Comparison of ENCODE assay signal across 8 cellular contexts in genomic region chr13:108218044-108218974, GRCh38. TPM values are rescaled to one million over a fixed set of nuclear protein-coding genes. Genes with fewer than 3 reads are reported as not detected.
DNase-seq lines count a peak whose midpoint lies in the region; ATAC-seq and TF ChIP-seq lines count a peak whose summit lies in the region.

ABHD13 (plus strand) TSS chr13:108218392; CDS start chr13:108229219, 10,827 bp downstream.

- H3K4me3 ChIP-seq in AG09309 (ENCODE audit: control insufficient read depth, low read depth, low read length): peak within 1 kb of the TSS; percentile 79

- H3K27ac Mint-ChIP-seq in activated B cell treated with CpG ODN at 0.5 μM for 24 hours: peak within 1 kb of the TSS; percentile 96

- H3K27me3 Mint-ChIP-seq in activated B cell treated with CpG ODN at 0.5 μM for 24 hours: no peaks in the 10 kb centered on the region

- H3K4me1 Mint-ChIP-seq in activated B cell treated with CpG ODN at 0.5 μM for 24 hours: peaks cover 70% of the 10 kb centered on the region

- peak within 1 kb of the TSS; percentile 96 for H3K4me3 Mint-ChIP-seq in activated B cell treated with CpG ODN at 0.5 μM for 24 hours

- POLR2A ChIA-PET in activated B cell treated with CpG ODN at 0.5 μM for 24 hours (lab: Charles Lee): interaction anchor here (1.0 to 1.1 kb wide), 3 partner anchors 8 to 52 kb away, joined by 3 to 4 read pairs (median 4); no protein-coding TSS in a partner anchor

- no peak for TF ChIP-seq CTCF in AG09309 (IDR thresholded peaks at IDR 0.05; ENCODE audit: control insufficient read depth, insufficient read depth, low read depth, low read length, missing control alignments)
- no peak for TF ChIP-seq CTCF in activated B cell treated with CpG ODN at 0.5 μM for 24 hours (IDR thresholded peaks at IDR 0.05)

- H3K36me3 Mint-ChIP-seq in activated B cell treated with CpG ODN at 0.5 μM for 24 hours (ENCODE audit: low read depth): peaks cover 9% of the 10 kb centered on the region

- CTCF ChIA-PET in activated B cell treated with CpG ODN at 0.5 μM for 24 hours (lab: Charles Lee): interaction anchor here (2.6 kb wide), 1 partner anchor 42 kb away, joined by 9 read pairs; no protein-coding TSS in a partner anchor

- intact Hi-C loops in activated B cell treated with CpG ODN at 0.5 μM for 24 hours (cut with micrococcal nuclease): loop anchor here (1.0 to 5.0 kb wide), 5 partner anchors 9 to 1651 kb away; partner anchors contain the start of genes ARGLU1 and TNFSF13B

- ATAC-seq in GM18909 (IDR thresholded peaks at IDR 0.05; ENCODE audit: poor library complexity, unreplicated experiment): peak; percentile 79
- ATAC-seq in HG03159 (IDR thresholded peaks at IDR 0.05; ENCODE audit: unreplicated experiment): peak; percentile 82
- peak; percentile 62 for ATAC-seq in activated B cell treated with CpG ODN at 0.5 μM for 24 hours (ENCODE audit: low read depth)

- no peaks in the 10 kb centered on the region for H3K9me3 Mint-ChIP-seq in activated B cell treated with CpG ODN at 0.5 μM for 24 hours

- DNase-seq in AG09309 (ENCODE audit: low read depth) (peak; percentile 37), NCI-H226 (peak; percentile 91), activated B cell treated with CpG ODN at 0.5 μM for 24 hours (peak; percentile 92), iris pigment epithelial cell (ENCODE audit: low read depth) (peak; percentile 85)
- DNase-seq in central memory CD4-positive, alpha-beta T cell: peak; percentile 93
- DNase-seq in stimulated activated CD4-positive, alpha-beta T cell treated with anti-CD3 and anti-CD28 coated beads, Interleukin-12 subunit alpha, Interleukin-12 subunit beta, amount 100 ng/mL, for 24 hours (ENCODE audit: low read depth in 2 of 2): peak; percentile 81 to 87

RNA-seq across cellular contexts. Expression of gene ABHD13, which starts in this region (rescaled TPM):
- 9.4 and 10.9 TPM in 2 replicates for total RNA-seq in activated B cell treated with CpG ODN at 0.5 μM for 24 hours

Comparison
In these comparisons a context has a peak if more than half of its experiments do, and no peak if none do; other contexts are left out.
1. Peak in every context shown above with its lines: DNase-seq, ATAC-seq and H3K4me3 ChIP-seq.
2. DNase-seq: peak in every context shown above with its lines; median percentile 93 in central memory CD4-positive, alpha-beta T cell; 92 in activated B cell treated with CpG ODN at 0.5 μM for 24 hours; 91 in NCI-H226; 85 in iris pigment epithelial cell; 84 in stimulated activated CD4-positive, alpha-beta T cell treated with anti-CD3 and anti-CD28 coated beads, Interleukin-12 subunit alpha, Interleukin-12 subunit beta, amount 100 ng/mL, for 24 hours; 37 in AG09309.